Comparison of ENCODE assay signal across 24 cellular contexts in the genomic region with DNA sequence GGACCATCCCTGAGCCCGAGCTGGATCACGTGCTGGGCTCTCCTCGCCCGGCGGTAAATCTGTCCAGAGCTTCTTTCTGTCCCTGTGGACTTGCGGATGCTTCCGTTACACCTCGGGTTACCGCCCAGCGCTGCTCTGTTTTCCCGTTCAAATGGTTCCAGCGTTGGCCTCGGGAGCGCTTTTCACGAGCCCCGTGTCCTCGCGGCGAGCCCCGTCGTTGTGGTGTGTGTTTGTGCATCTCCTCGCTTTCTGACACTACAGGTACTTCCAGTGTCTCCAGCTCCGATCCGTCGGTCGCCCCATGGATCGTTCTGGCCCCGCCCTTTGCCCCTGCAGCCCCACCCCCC.
"Had no signal": no experiment of that assay in that cellular context is flagged by ENCODE, and none has a peak within 500 bp of the region (broad histone marks: within the 10 kb centered on the region; RNA-seq: fewer than 3 reads in every experiment).

No MANE protein-coding gene starts in this region.

- H3K4me1 ChIP-seq: neural progenitor cell had no signal

- H3K27ac Mint-ChIP-seq: activated naive CD4-positive, alpha-beta T cell treated with anti-CD3 and anti-CD28 coated beads for 36 hours; activated naive CD8-positive, alpha-beta T cell treated with anti-CD3 and anti-CD28 coated beads, Interleukin-2, amount 50 U/mL, for 24 hours; activated T-cell treated with anti-CD3 and anti-CD28 coated beads, Interleukin-2, amount 50 U/mL, for 24 hours; activated T-helper 17 cell treated with anti-CD3 and anti-CD28 coated beads, Interleukin-2, amount 50 U/mL, for 72 hours; neural progenitor cell; progenitor cell of endocrine pancreas; stimulated activated naive CD8-positive, alpha-beta T cell treated with anti-CD3 and anti-CD28 coated beads, Interleukin-15, amount 100 ng/mL, for 72 hours; T-helper 2 cell treated with Interferon-gamma antibody and Interleukin-4, amounts not matched to agents 5 μg/mL and 100 μg/mL, for 36 hours had no signal

- DNase-seq: activated CD4-positive, alpha-beta T cell treated with anti-CD3 and anti-CD28 coated beads for 1 hour; activated CD4-positive, alpha-beta T cell treated with anti-CD3 and anti-CD28 coated beads, Interleukin-2, amount 50 U/mL, for 1 hour; activated CD8-positive, alpha-beta memory T cell treated with anti-CD3 and anti-CD28 coated beads for 24 hours; activated CD8-positive, alpha-beta memory T cell treated with anti-CD3 and anti-CD28 coated beads, Interleukin-2, amount 50 U/mL, for 4 hours; activated naive CD4-positive, alpha-beta T cell treated with anti-CD3 and anti-CD28 coated beads for 36 hours; activated naive CD8-positive, alpha-beta T cell treated with anti-CD3 and anti-CD28 coated beads, Interleukin-2, amount 50 U/mL, for 24 hours; activated T-cell treated with anti-CD3 and anti-CD28 coated beads, Interleukin-2, amount 50 U/mL, for 24 hours; anterior cingulate cortex; heart left ventricle; left colon; naive thymus-derived CD8-positive, alpha-beta T cell; retina; stimulated activated CD4-positive, alpha-beta T cell treated with anti-CD3 and anti-CD28 coated beads, Interleukin-12 subunit alpha, Interleukin-12 subunit beta, amount 100 ng/mL, for 4 hours; stimulated activated CD4-positive, alpha-beta T cell treated with anti-CD3 and anti-CD28 coated beads, Interleukin-4, amount 100 ng/mL, for 4 hours; stimulated activated naive CD8-positive, alpha-beta T cell treated with anti-CD3 and anti-CD28 coated beads, Interleukin-15, amount 100 ng/mL, for 72 hours; transverse colon had no signal

- ATAC-seq: activated naive CD8-positive, alpha-beta T cell treated with anti-CD3 and anti-CD28 coated beads, Interleukin-2, amount 50 U/mL, for 24 hours; activated T-helper 17 cell treated with anti-CD3 and anti-CD28 coated beads, Interleukin-2, amount 50 U/mL, for 72 hours; body of pancreas; heart left ventricle; left colon; naive thymus-derived CD8-positive, alpha-beta T cell; stimulated activated naive CD8-positive, alpha-beta T cell treated with anti-CD3 and anti-CD28 coated beads, Interleukin-15, amount 100 ng/mL, for 72 hours had no signal

- H3K4me3 Mint-ChIP-seq: activated naive CD4-positive, alpha-beta T cell treated with anti-CD3 and anti-CD28 coated beads for 36 hours; activated naive CD8-positive, alpha-beta T cell treated with anti-CD3 and anti-CD28 coated beads, Interleukin-2, amount 50 U/mL, for 24 hours; activated T-cell treated with anti-CD3 and anti-CD28 coated beads, Interleukin-2, amount 50 U/mL, for 24 hours; activated T-helper 17 cell treated with anti-CD3 and anti-CD28 coated beads, Interleukin-2, amount 50 U/mL, for 72 hours; neural progenitor cell; stimulated activated naive CD8-positive, alpha-beta T cell treated with anti-CD3 and anti-CD28 coated beads, Interleukin-15, amount 100 ng/mL, for 72 hours; T-helper 2 cell treated with Interferon-gamma antibody and Interleukin-4, amounts not matched to agents 5 μg/mL and 100 μg/mL, for 36 hours had no signal

- H3K4me2 ChIP-seq: neural progenitor cell had no signal

- H3K36me3 ChIP-seq: cardiac muscle cell, heart left ventricle, neural progenitor cell, transverse colon had no signal

- H3K9me3 ChIP-seq: body of pancreas, heart left ventricle, transverse colon had no signal

- H3K4me3 ChIP-seq: body of pancreas, cardiac muscle cell, heart left ventricle, neural progenitor cell, transverse colon had no signal

- H3K9me3 Mint-ChIP-seq: activated naive CD4-positive, alpha-beta T cell treated with anti-CD3 and anti-CD28 coated beads for 36 hours; activated naive CD8-positive, alpha-beta T cell treated with anti-CD3 and anti-CD28 coated beads, Interleukin-2, amount 50 U/mL, for 24 hours; activated T-cell treated with anti-CD3 and anti-CD28 coated beads, Interleukin-2, amount 50 U/mL, for 24 hours; activated T-helper 17 cell treated with anti-CD3 and anti-CD28 coated beads, Interleukin-2, amount 50 U/mL, for 72 hours; naive thymus-derived CD8-positive, alpha-beta T cell; stimulated activated naive CD8-positive, alpha-beta T cell treated with anti-CD3 and anti-CD28 coated beads, Interleukin-15, amount 100 ng/mL, for 72 hours; T-helper 2 cell treated with Interferon-gamma antibody and Interleukin-4, amounts not matched to agents 5 μg/mL and 100 μg/mL, for 36 hours had no signal

- H3K27me3 ChIP-seq: body of pancreas, transverse colon had no signal

- H3K9ac ChIP-seq: neural progenitor cell had no signal

- H3K27me3 Mint-ChIP-seq: activated naive CD8-positive, alpha-beta T cell treated with anti-CD3 and anti-CD28 coated beads, Interleukin-2, amount 50 U/mL, for 24 hours; activated T-cell treated with anti-CD3 and anti-CD28 coated beads, Interleukin-2, amount 50 U/mL, for 24 hours; activated T-helper 17 cell treated with anti-CD3 and anti-CD28 coated beads, Interleukin-2, amount 50 U/mL, for 72 hours; naive thymus-derived CD8-positive, alpha-beta T cell; stimulated activated naive CD8-positive, alpha-beta T cell treated with anti-CD3 and anti-CD28 coated beads, Interleukin-15, amount 100 ng/mL, for 72 hours had no signal

- H3K36me3 Mint-ChIP-seq: neural progenitor cell had no signal

- H3K4me1 Mint-ChIP-seq: activated naive CD8-positive, alpha-beta T cell treated with anti-CD3 and anti-CD28 coated beads, Interleukin-2, amount 50 U/mL, for 24 hours; neural progenitor cell; stimulated activated naive CD8-positive, alpha-beta T cell treated with anti-CD3 and anti-CD28 coated beads, Interleukin-15, amount 100 ng/mL, for 72 hours had no signal

- H2AFZ ChIP-seq: neural progenitor cell had no signal

- H3K27ac ChIP-seq: body of pancreas, cardiac muscle cell, epithelial cell of prostate, heart left ventricle, neural progenitor cell, transverse colon, VCaP had no signal
